ENCODE assay signal across 22 cellular contexts in the genomic region with DNA sequence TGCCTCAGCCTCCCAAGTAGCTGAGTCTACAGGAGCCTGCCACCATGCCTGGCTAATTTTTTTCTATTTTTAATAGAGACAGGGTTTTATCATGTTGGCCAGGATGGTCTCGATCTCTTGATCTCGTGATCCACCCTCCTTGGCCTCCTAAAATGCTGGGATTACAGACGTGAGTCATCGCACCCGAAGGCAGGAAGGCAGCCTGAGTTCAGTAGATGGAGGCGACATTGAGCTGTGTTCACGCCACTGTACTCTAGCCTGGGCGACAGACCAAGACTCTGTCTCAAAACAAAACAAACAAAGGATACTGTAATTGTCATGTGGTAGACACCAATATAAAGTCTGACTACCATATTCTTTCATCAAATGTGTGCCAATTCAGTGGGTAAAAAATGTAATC.
A peak's percentile ranks its signal among the peaks of the same experiment; 100 is the strongest.
DNase-seq lines count a peak whose midpoint lies in the region; ATAC-seq and TF ChIP-seq lines count a peak whose summit lies in the region.
"Had no signal": no experiment of that assay in that cellular context is flagged by ENCODE, and none has a peak within 500 bp of the region (broad histone marks: within the 10 kb centered on the region; RNA-seq: fewer than 3 reads in every experiment).

No MANE protein-coding gene starts in this region.

- no peak overlapping the region for H3K9ac ChIP-seq in PC-3 (ENCODE audit: low read length)
- H3K9ac ChIP-seq: KMS-11 had no signal

- no peaks in the 10 kb centered on the region for H3K79me2 ChIP-seq in PC-3 (ENCODE audit: low read length)

- BruUV-seq in PC-3 (replicated peaks; lab: Mats Ljungman, UMichigan): no TSS peak

- no peaks in the 10 kb centered on the region for H3K36me3 ChIP-seq in PC-3 (ENCODE audit: low read depth, low read length)
- H3K36me3 ChIP-seq: Peyer's patch, SJSA1 had no signal

- no peaks in the 10 kb centered on the region for H3F3A ChIP-seq in PC-3 (ENCODE audit: low read length, unreplicated experiment)

- no peak overlapping the region for H3K4me3 ChIP-seq in PC-3 (ENCODE audit: low read length)
- H3K4me3 ChIP-seq: Peyer's patch, SJSA1 had no signal

- H3K4me2 ChIP-seq in PC-3 (ENCODE audit: low read length): no peak overlapping the region
- H3K4me2 ChIP-seq: KMS-11 had no signal

- TF ChIP-seq POLR2A in GM18505 (IDR thresholded peaks at IDR 0.05; ENCODE audit: borderline replicate concordance, extremely low read depth, insufficient read depth, insufficient read length): no peak

- H2AFZ ChIP-seq in PC-3 (ENCODE audit: low read length): peak overlapping the region; percentile 48; the same call in 1 of the 2 replicates

- POLR2A ChIA-PET in PC-3 (lab: Charles Lee; ENCODE audit: unreplicated experiment): no interaction called here

- no peaks in the 10 kb centered on the region for H4K20me1 ChIP-seq in PC-3 (ENCODE audit: low read length)

- no peaks in the 10 kb centered on the region for H3K27me3 ChIP-seq in PC-3 (ENCODE audit: low read length)
- H3K27me3 ChIP-seq: Peyer's patch, SJSA1 had no signal

- intact Hi-C loops in PC-3 (cut with micrococcal nuclease): no loop called here

- no peaks in the 10 kb centered on the region for H3K4me1 ChIP-seq in PC-3 (ENCODE audit: insufficient read depth, low read length)
- H3K4me1 ChIP-seq: Peyer's patch, SJSA1 had no signal

- peak; percentile 30 for DNase-seq in A172 (ENCODE audit: low spot score)
- DNase-seq in H4 (ENCODE audit: low spot score): peak; percentile 96
- DNase-seq in PC-3: no peak
- DNase-seq in islet precursor cell: peak; percentile 60
- DNase-seq in COLO668 (lab: John Stamatoyannopoulos, UW; ENCODE audit: unreplicated experiment): no peak
- DNase-seq in NCI-H345 (lab: John Stamatoyannopoulos, UW): no peak
- no peak for DNase-seq in NCI-H1105 (lab: John Stamatoyannopoulos, UW)
- DNase-seq: CD8-positive, alpha-beta memory T cell; DND-41; H7; IMR-90; NCI-H1436; NCI-H187 treated with DMSO at 0.1 percent for 48 hours; NCI-H510A; NCI-H774; NK-92 treated with Interleukin-12 subunit alpha and Interleukin-12 subunit beta, amount 100 ng/mL, for 24 hours; Peyer's patch; T-helper 1 cell had no signal

- H3K27ac ChIP-seq in PC-3 (ENCODE audit: low read length): no peak overlapping the region
- H3K27ac ChIP-seq: C4-2B, KMS-11, Peyer's patch, SJSA1 had no signal

- H3K9me2 ChIP-seq in PC-3 (replicated peaks; ENCODE audit: low read length): no peaks in the 10 kb centered on the region

- TF ChIP-seq CTCF in PC-3 (conservative IDR thresholded peaks at IDR 0.05; ENCODE audit: low read depth, low read length): no peak

- H3K9me3 ChIP-seq in PC-3 (ENCODE audit: low read length): no peaks in the 10 kb centered on the region
- H3K9me3 ChIP-seq: Peyer's patch, SJSA1 had no signal

- ATAC-seq in PC-3 (no peak), GM18505 (IDR thresholded peaks at IDR 0.05; ENCODE audit: unreplicated experiment) (no peak)

- CTCF ChIA-PET in PC-3 (lab: Charles Lee): no interaction called here

Comparison
In these comparisons a context has a peak if more than half of its experiments do, and no peak if none do; other contexts are left out.
1. DNase-seq: peak in A172 (single experiment), H4 (single experiment) and islet precursor cell (single experiment); none in PC-3 (single experiment), COLO668 (single experiment), NCI-H345 (single experiment) and NCI-H1105 (single experiment).